8 cellular contexts compared by ENCODE assay signal in the genomic region with DNA sequence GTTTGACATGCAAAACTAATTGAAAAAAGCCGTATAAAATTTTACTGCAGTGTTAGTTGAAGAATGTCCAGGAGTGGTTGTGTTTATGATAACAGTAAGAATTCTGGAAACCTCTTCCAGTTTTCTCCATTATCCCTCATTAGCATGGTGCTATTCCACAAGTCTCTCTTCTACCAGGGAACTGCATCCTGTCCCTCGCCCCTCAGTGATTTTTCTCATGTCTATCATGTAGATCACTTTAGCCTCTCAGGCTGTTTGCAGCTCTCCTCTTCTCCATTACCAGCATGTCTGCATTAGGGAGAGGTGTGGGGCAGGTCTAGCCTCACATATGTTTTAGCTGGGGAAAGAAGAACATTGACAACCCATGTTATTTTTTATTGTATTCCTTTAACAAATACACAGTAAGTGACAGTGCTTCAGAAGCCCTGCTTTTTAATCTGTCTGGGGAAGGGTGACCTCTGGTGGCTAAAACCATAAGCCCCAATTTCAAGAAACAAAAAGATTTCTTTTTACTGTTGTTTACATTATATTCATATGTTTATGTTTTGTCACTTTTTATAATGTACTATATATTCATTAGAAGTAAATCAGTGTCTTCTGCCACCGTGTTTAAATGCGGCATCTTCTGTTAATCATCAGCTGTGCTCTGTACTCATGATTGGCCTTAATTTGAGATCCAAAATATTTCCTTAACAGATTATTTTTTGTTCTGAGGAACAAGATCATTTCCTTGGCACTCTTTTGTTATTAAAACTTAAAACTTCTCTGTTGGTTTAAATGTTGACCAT.
DNase-seq lines count a peak whose midpoint lies in the region; ATAC-seq lines count a peak whose summit lies in the region.

No MANE protein-coding gene starts in this region.

- no peak overlapping the region for H3K4me3 ChIP-seq in MG63
- no peak overlapping the region for H3K4me3 ChIP-seq in adipocyte (ENCODE audit: low read length)
- H3K4me3 ChIP-seq in skeletal muscle satellite cell (ENCODE audit: low read length), result no peak overlapping the region

- peaks cover 13% of the 10 kb centered on the region for H3K27me3 Mint-ChIP-seq in activated CD4-positive, alpha-beta memory T cell treated with anti-CD3 and anti-CD28 coated beads, Interleukin-2, amount 10 ng/mL, durations not matched to agents 7 days and 5 days
- peaks cover 3% of the 10 kb centered on the region for H3K27me3 Mint-ChIP-seq in activated CD4-positive, alpha-beta memory T cell treated with anti-CD3 and anti-CD28 coated beads for 36 hours

- H3K27me3 ChIP-seq in MG63 (no peaks in the 10 kb centered on the region), adipocyte (replicated peaks; ENCODE audit: control insufficient read depth, insufficient read depth, low read length) (no peaks in the 10 kb centered on the region), skeletal muscle satellite cell (ENCODE audit: control insufficient read depth, insufficient read depth, low read length) (no peaks in the 10 kb centered on the region)

- ATAC-seq in left ventricle myocardium superior (peak; percentile 65), HG02970 (IDR thresholded peaks at IDR 0.05; ENCODE audit: low FRiP score, unreplicated experiment) (no peak)

- H3K4me1 ChIP-seq in adipocyte (ENCODE audit: control insufficient read depth, insufficient read depth, low read length) (peaks cover 64% of the 10 kb centered on the region), skeletal muscle satellite cell (ENCODE audit: control insufficient read depth, insufficient read depth, low read length) (peaks cover 25% of the 10 kb centered on the region)

- POLR2A ChIA-PET in activated CD4-positive, alpha-beta memory T cell treated with anti-CD3 and anti-CD28 coated beads, Interleukin-2, amount 10 ng/mL, durations not matched to agents 7 days and 5 days (lab: Charles Lee), result no interaction called here
- POLR2A ChIA-PET in activated CD4-positive, alpha-beta memory T cell treated with anti-CD3 and anti-CD28 coated beads for 36 hours (lab: Charles Lee), result no interaction called here

- H3K4me2 ChIP-seq in skeletal muscle satellite cell (ENCODE audit: low read length), result no peak overlapping the region

- CTCF ChIA-PET in activated CD4-positive, alpha-beta memory T cell treated with anti-CD3 and anti-CD28 coated beads, Interleukin-2, amount 10 ng/mL, durations not matched to agents 7 days and 5 days (lab: Charles Lee), result interaction anchor here (0.7 kb wide), 1 partner anchor 9 kb away, joined by 3 read pairs; no protein-coding TSS in a partner anchor
- CTCF ChIA-PET in activated CD4-positive, alpha-beta memory T cell treated with anti-CD3 and anti-CD28 coated beads for 36 hours (lab: Charles Lee), result interaction anchor here (0.7 to 1.8 kb wide), 5 partner anchors 9 to 596 kb away, joined by 3 to 8 read pairs (median 3); no protein-coding TSS in a partner anchor

- no peaks in the 10 kb centered on the region for H3K36me3 Mint-ChIP-seq in activated CD4-positive, alpha-beta memory T cell treated with anti-CD3 and anti-CD28 coated beads, Interleukin-2, amount 10 ng/mL, durations not matched to agents 7 days and 5 days (ENCODE audit: low read depth)
- no peaks in the 10 kb centered on the region for H3K36me3 Mint-ChIP-seq in activated CD4-positive, alpha-beta memory T cell treated with anti-CD3 and anti-CD28 coated beads for 36 hours

- no peak overlapping the region for H3K4me3 Mint-ChIP-seq in activated CD4-positive, alpha-beta memory T cell treated with anti-CD3 and anti-CD28 coated beads, Interleukin-2, amount 10 ng/mL, durations not matched to agents 7 days and 5 days
- H3K4me3 Mint-ChIP-seq in activated CD4-positive, alpha-beta memory T cell treated with anti-CD3 and anti-CD28 coated beads for 36 hours, result no peak overlapping the region

- H3K9ac ChIP-seq in adipocyte (ENCODE audit: low read length) (peak overlapping the region; percentile 58), skeletal muscle satellite cell (ENCODE audit: low read depth, low read length) (peak overlapping the region; percentile 44)

- no peak overlapping the region for H3K27ac Mint-ChIP-seq in activated CD4-positive, alpha-beta memory T cell treated with anti-CD3 and anti-CD28 coated beads, Interleukin-2, amount 10 ng/mL, durations not matched to agents 7 days and 5 days
- no peak overlapping the region for H3K27ac Mint-ChIP-seq in activated CD4-positive, alpha-beta memory T cell treated with anti-CD3 and anti-CD28 coated beads for 36 hours

- peak; percentile 18 for DNase-seq in activated CD4-positive, alpha-beta memory T cell treated with anti-CD3 and anti-CD28 coated beads, Interleukin-2, amount 10 ng/mL, durations not matched to agents 7 days and 5 days
- no peak for DNase-seq in activated CD4-positive, alpha-beta memory T cell treated with anti-CD3 and anti-CD28 coated beads for 36 hours
- peak; percentile 23 for DNase-seq in MG63
- peak; percentile 86 for DNase-seq in adipocyte (ENCODE audit: low read depth)
- no peak for DNase-seq in left ventricle myocardium superior
- no peak for DNase-seq in activated effector memory CD4-positive, alpha-beta T cell treated with anti-CD3 and anti-CD28 coated beads, Interleukin-2, amount 50 U/mL, for 16 hours

- intact Hi-C loops in activated CD4-positive, alpha-beta memory T cell treated with anti-CD3 and anti-CD28 coated beads for 36 hours (cut with micrococcal nuclease), result loop anchor here (1.0 kb wide), 1 partner anchor 593 kb away; no protein-coding TSS in a partner anchor
- intact Hi-C loops in left ventricle myocardium superior (cut with micrococcal nuclease), result no loop called here

- H3K9me3 ChIP-seq in MG63 (no peaks in the 10 kb centered on the region), adipocyte (ENCODE audit: control insufficient read depth, low read length) (no peaks in the 10 kb centered on the region), skeletal muscle satellite cell (replicated peaks; ENCODE audit: low read length) (no peaks in the 10 kb centered on the region)

- H3K36me3 ChIP-seq in MG63 (no peaks in the 10 kb centered on the region), adipocyte (ENCODE audit: control insufficient read depth, insufficient read depth, low read length, severe bottlenecking) (no peaks in the 10 kb centered on the region), skeletal muscle satellite cell (ENCODE audit: insufficient read depth, low read length) (no peaks in the 10 kb centered on the region)

- H3K9me3 Mint-ChIP-seq in activated CD4-positive, alpha-beta memory T cell treated with anti-CD3 and anti-CD28 coated beads, Interleukin-2, amount 10 ng/mL, durations not matched to agents 7 days and 5 days, result no peaks in the 10 kb centered on the region
- H3K9me3 Mint-ChIP-seq in activated CD4-positive, alpha-beta memory T cell treated with anti-CD3 and anti-CD28 coated beads for 36 hours, result no peaks in the 10 kb centered on the region

- no peaks in the 10 kb centered on the region for H3K4me1 Mint-ChIP-seq in activated CD4-positive, alpha-beta memory T cell treated with anti-CD3 and anti-CD28 coated beads, Interleukin-2, amount 10 ng/mL, durations not matched to agents 7 days and 5 days
- H3K4me1 Mint-ChIP-seq in activated CD4-positive, alpha-beta memory T cell treated with anti-CD3 and anti-CD28 coated beads for 36 hours (ENCODE audit: low read depth), result no peaks in the 10 kb centered on the region

Comparison
In these comparisons a context has a peak if more than half of its experiments do, and no peak if none do; other contexts are left out.
1. DNase-seq: peak in activated CD4-positive, alpha-beta memory T cell treated with anti-CD3 and anti-CD28 coated beads, Interleukin-2, amount 10 ng/mL, durations not matched to agents 7 days and 5 days (single experiment), MG63 (single experiment) and adipocyte (single experiment); none in activated CD4-positive, alpha-beta memory T cell treated with anti-CD3 and anti-CD28 coated beads for 36 hours (single experiment), left ventricle myocardium superior (single experiment) and activated effector memory CD4-positive, alpha-beta T cell treated with anti-CD3 and anti-CD28 coated beads, Interleukin-2, amount 50 U/mL, for 16 hours (single experiment).